ENCODE assay signal across 1 cellular context in genomic region chr2:42169100-42169868, GRCh38.
TF ChIP-seq lines count a peak whose summit lies in the region.

Gene EML4 (plus strand): TSS chr2:42169353. CDS start chr2:42169612, 259 bp downstream.

TF ChIP-seq in GM23338, 12 proteins besides CTCF, POLR2A, EP300 and RAD21 (continued from another document):
- TF ChIP-seq ETS1 (IDR thresholded peaks at IDR 0.05) (no peak), CREB1 (CRISPR knock-in tag; IDR thresholded peaks at IDR 0.05; ENCODE audit: low read depth) (peak; percentile 83), ZNF331 (CRISPR knock-in tag; IDR thresholded peaks at IDR 0.05; ENCODE audit: low read depth) (no peak), NANOG (IDR thresholded peaks at IDR 0.05; ENCODE audit: borderline replicate concordance) (no peak), ZNF114 (CRISPR knock-in tag; IDR thresholded peaks at IDR 0.05) (no peak), EZH2 (IDR thresholded peaks at IDR 0.05; ENCODE audit: low read depth, unreplicated experiment) (no peak), STAT1 (IDR thresholded peaks at IDR 0.05; ENCODE audit: unreplicated experiment) (no peak), JUNB (IDR thresholded peaks at IDR 0.05; ENCODE audit: unreplicated experiment) (no peak), POLR2AphosphoS5 (IDR thresholded peaks at IDR 0.05; ENCODE audit: low read depth) (peak; percentile 86), ZNF462 (CRISPR knock-in tag; IDR thresholded peaks at IDR 0.05) (no peak)
